ENCODE assay signal across 13 cellular contexts in the genomic region with DNA sequence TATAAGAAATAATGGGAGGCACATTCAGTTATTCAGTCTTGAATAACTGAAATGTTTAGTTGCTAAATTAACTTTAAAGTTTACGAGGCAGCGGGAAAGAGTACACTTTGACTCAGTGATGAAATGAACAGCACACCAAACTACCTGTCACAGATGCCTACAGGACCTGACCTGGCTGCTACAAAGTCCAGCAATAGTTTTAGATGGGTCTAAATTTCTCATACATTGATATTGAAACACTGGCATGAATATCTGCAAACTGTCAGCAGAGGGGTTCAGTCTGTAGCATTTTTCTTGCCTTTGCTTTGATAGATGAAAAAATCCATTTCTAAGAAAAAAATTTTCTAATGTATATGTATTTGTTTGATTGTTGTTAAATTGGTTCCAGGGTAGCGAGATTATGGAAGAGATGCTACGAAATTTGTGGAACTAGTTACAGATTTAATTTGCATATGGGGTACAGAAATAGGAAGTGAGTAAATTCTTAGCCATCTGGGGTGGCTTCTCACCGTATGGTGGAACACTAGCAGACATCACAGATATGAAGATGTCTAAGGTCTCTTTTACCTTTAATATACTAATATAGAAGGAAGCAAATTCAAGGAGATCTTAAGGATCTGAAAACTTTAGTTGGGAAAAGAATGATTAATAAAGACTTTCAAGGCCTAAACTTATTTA.
A peak's percentile ranks its signal among the peaks of the same experiment; 100 is the strongest.
DNase-seq lines count a peak whose midpoint lies in the region; ATAC-seq and TF ChIP-seq lines count a peak whose summit lies in the region.
"Had no signal": no experiment of that assay in that cellular context is flagged by ENCODE, and none has a peak within 500 bp of the region (broad histone marks: within the 10 kb centered on the region; RNA-seq: fewer than 3 reads in every experiment).

No MANE protein-coding gene starts in this region.

- POLR2A ChIA-PET in GM10248 (lab: Yijun Ruan, JAX), result no interaction called here

- DNase-seq in GM10248 (ENCODE audit: extremely low spot score), result peak; percentile 41
- DNase-seq in hypothalamus (lab: John Stamatoyannopoulos, UW), result no peak
- DNase-seq in NCI-H2196 (lab: John Stamatoyannopoulos, UW; ENCODE audit: unreplicated experiment), result no peak
- DNase-seq in NCI-H1417 (lab: John Stamatoyannopoulos, UW), result no peak
- DNase-seq in 8988T, result no peak
- DNase-seq: activated CD4-positive, alpha-beta T cell treated with anti-CD3 and anti-CD28 coated beads, Interleukin-2, amount 50 U/mL, for 48 hours; dermis blood vessel endothelial cell; NCI-H510A; thyroid gland had no signal

- no peak for TF ChIP-seq CTCF in GM10248 (IDR thresholded peaks at IDR 0.05; ENCODE audit: control extremely low read depth, extremely low read depth, low read depth, missing control alignments)

- peak; percentile 91 for ATAC-seq in GM19372 (IDR thresholded peaks at IDR 0.05; ENCODE audit: low read depth, unreplicated experiment)
- ATAC-seq in HG02798 (IDR thresholded peaks at IDR 0.05; ENCODE audit: poor library complexity, unreplicated experiment), result peak; percentile 89
- ATAC-seq in HG03575 (IDR thresholded peaks at IDR 0.05; ENCODE audit: extremely low read depth, insufficient number of reproducible peaks, low FRiP score, unreplicated experiment), result peak; percentile 79
- ATAC-seq: gastroesophageal sphincter had no signal

- CTCF ChIA-PET in GM10248 (lab: Yijun Ruan, JAX), result interaction anchor here (0.9 to 1.4 kb wide), 2 partner anchors 22 to 117 kb away, joined by 3 read pairs; no protein-coding TSS in a partner anchor
